8 cellular contexts compared by ENCODE assay signal in the genomic region with DNA sequence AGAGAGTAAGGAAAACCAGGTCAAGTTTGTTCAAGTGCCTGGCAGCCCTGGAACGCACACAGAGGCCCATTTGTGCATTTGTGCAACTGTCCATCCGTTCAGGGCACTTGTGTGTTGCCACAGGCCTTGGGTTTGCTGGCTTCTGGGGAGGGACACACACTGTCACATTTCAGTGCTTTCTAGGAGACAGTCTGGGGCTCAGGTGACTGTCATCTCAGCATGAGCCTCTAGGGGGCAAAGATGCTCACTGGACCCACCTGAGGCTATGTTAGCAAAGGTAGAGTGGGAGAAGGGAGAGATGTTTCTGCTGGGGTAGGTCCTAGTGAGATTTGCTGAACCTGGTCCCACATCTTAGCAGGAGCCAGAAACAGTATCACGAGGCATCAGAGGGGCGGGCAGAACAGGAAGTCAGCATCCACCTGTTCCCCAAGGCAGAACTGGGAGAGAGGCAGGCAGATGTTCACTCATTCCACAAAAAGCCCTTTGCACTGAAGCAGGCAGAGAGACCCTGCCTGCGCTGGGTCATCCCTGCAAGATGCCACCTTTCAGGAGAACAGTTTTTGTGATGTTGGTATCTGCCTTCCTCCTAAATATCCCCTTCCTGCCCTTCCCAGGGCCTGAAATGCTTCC. TPM values are rescaled to one million over a fixed set of nuclear protein-coding genes. Genes with fewer than 3 reads are reported as not detected.
DNase-seq lines count a peak whose midpoint lies in the region; ATAC-seq and TF ChIP-seq lines count a peak whose summit lies in the region.

No MANE protein-coding gene starts in this region.

- H3K27me3 ChIP-seq in osteoblast (ENCODE audit: insufficient read depth, low read length) = no peaks in the 10 kb centered on the region

- no peak overlapping the region for H3K27ac ChIP-seq in osteoblast (ENCODE audit: low read depth, low read length)

- no peak overlapping the region for H2AFZ ChIP-seq in osteoblast (ENCODE audit: low read length)

- CTCF ChIA-PET in activated CD8-positive, alpha-beta T cell treated with anti-CD3 and anti-CD28 coated beads for 36 hours (lab: Charles Lee) = interaction anchor here (1.4 kb wide), 1 partner anchor 10 kb away, joined by 4 read pairs; no protein-coding TSS in a partner anchor

- no peaks in the 10 kb centered on the region for H3K9me3 Mint-ChIP-seq in activated CD8-positive, alpha-beta T cell treated with anti-CD3 and anti-CD28 coated beads for 36 hours
- H3K9me3 Mint-ChIP-seq in endothelial cell (ENCODE audit: unreplicated experiment) = no peaks in the 10 kb centered on the region

- no peaks in the 10 kb centered on the region for H3K9me3 ChIP-seq in osteoblast (ENCODE audit: low read depth, low read length)

- peaks cover 89% of the 10 kb centered on the region for H3K79me2 ChIP-seq in osteoblast (ENCODE audit: insufficient read depth, low read length)

- peaks cover 23% of the 10 kb centered on the region for H3K4me1 ChIP-seq in osteoblast (ENCODE audit: insufficient read depth, low read length)

- peaks cover 27% of the 10 kb centered on the region for H3K4me1 Mint-ChIP-seq in activated CD8-positive, alpha-beta T cell treated with anti-CD3 and anti-CD28 coated beads for 36 hours (ENCODE audit: low read depth)
- H3K4me1 Mint-ChIP-seq in endothelial cell (ENCODE audit: unreplicated experiment) = peaks cover 30% of the 10 kb centered on the region

- H3K4me3 Mint-ChIP-seq in activated CD8-positive, alpha-beta T cell treated with anti-CD3 and anti-CD28 coated beads for 36 hours = no peak overlapping the region
- peak overlapping the region; percentile 45 for H3K4me3 Mint-ChIP-seq in endothelial cell (ENCODE audit: unreplicated experiment)

- H3K36me3 ChIP-seq in osteoblast (ENCODE audit: insufficient read depth, low read length) = no peaks in the 10 kb centered on the region

- POLR2A ChIA-PET in activated CD8-positive, alpha-beta T cell treated with anti-CD3 and anti-CD28 coated beads for 36 hours (lab: Charles Lee) = no interaction called here

- H3K27me3 Mint-ChIP-seq in activated CD8-positive, alpha-beta T cell treated with anti-CD3 and anti-CD28 coated beads for 36 hours = no peaks in the 10 kb centered on the region
- H3K27me3 Mint-ChIP-seq in endothelial cell (ENCODE audit: unreplicated experiment) = peaks cover 7% of the 10 kb centered on the region

- no peak overlapping the region for H3K4me2 ChIP-seq in osteoblast (ENCODE audit: insufficient read depth, low read length)

- ATAC-seq in activated CD8-positive, alpha-beta T cell treated with anti-CD3 and anti-CD28 coated beads for 36 hours = peak; percentile 92
- ATAC-seq in GM18520 (IDR thresholded peaks at IDR 0.05; ENCODE audit: unreplicated experiment) = no peak

- DNase-seq in NCI-H1092 treated with DMSO at 0.1 percent for 48 hours (lab: John Stamatoyannopoulos, UW) (peak; percentile 7), NCI-H1092 (lab: John Stamatoyannopoulos, UW) (no peak), NCI-H146 (lab: John Stamatoyannopoulos, UW) (peak; percentile 54), endothelial cell (ENCODE audit: low spot score) (peak; percentile 33), osteoblast (ENCODE audit: insufficient read length, low spot score, missing footprints) (peak; percentile 79), NCI-H2107 treated with DMSO at 0.1 percent for 48 hours (lab: John Stamatoyannopoulos, UW; ENCODE audit: unreplicated experiment) (no peak)
- peak; percentile 74 for DNase-seq in activated CD8-positive, alpha-beta T cell treated with anti-CD3 and anti-CD28 coated beads for 36 hours

- H3K27ac Mint-ChIP-seq in activated CD8-positive, alpha-beta T cell treated with anti-CD3 and anti-CD28 coated beads for 36 hours = no peak overlapping the region
- no peak overlapping the region for H3K27ac Mint-ChIP-seq in endothelial cell (ENCODE audit: unreplicated experiment)

- H3K4me3 ChIP-seq in osteoblast (ENCODE audit: insufficient read depth, low read length) = no peak overlapping the region

- peak; percentile 70 for TF ChIP-seq CTCF in activated CD8-positive, alpha-beta T cell treated with anti-CD3 and anti-CD28 coated beads for 36 hours (IDR thresholded peaks at IDR 0.05)
- peak; percentile 65 for TF ChIP-seq CTCF in endothelial cell (IDR thresholded peaks at IDR 0.05; ENCODE audit: unreplicated experiment)
- peak; percentile 41 for TF ChIP-seq CTCF in osteoblast (IDR thresholded peaks at IDR 0.05; ENCODE audit: extremely low read depth, low read depth, low read length)

- intact Hi-C loops in activated CD8-positive, alpha-beta T cell treated with anti-CD3 and anti-CD28 coated beads for 36 hours (cut with micrococcal nuclease) = no loop called here

- peaks cover 82% of the 10 kb centered on the region for H4K20me1 ChIP-seq in osteoblast (ENCODE audit: insufficient read depth, low read length)

- no peaks in the 10 kb centered on the region for H3K36me3 Mint-ChIP-seq in activated CD8-positive, alpha-beta T cell treated with anti-CD3 and anti-CD28 coated beads for 36 hours (ENCODE audit: low read depth)
- peaks cover 7% of the 10 kb centered on the region for H3K36me3 Mint-ChIP-seq in endothelial cell (ENCODE audit: low read depth, unreplicated experiment)

RNA-seq across cellular contexts. Expression of a gene that starts 48.5 kb away (rescaled TPM):
- 10 to 100 TPM; 18.1 to 20.3 TPM for total RNA-seq in activated CD8-positive, alpha-beta T cell treated with anti-CD3 and anti-CD28 coated beads for 36 hours
- total RNA-seq in endothelial cell (ENCODE audit: unreplicated experiment) (46.2 TPM), osteoblast (14.4 and 15.6 TPM in 2 replicates)

Comparison
In these comparisons a context has a peak if more than half of its experiments do, and no peak if none do; other contexts are left out.
1. DNase-seq: peak in NCI-H1092 treated with DMSO at 0.1 percent for 48 hours (single experiment), NCI-H146 (single experiment), activated CD8-positive, alpha-beta T cell treated with anti-CD3 and anti-CD28 coated beads for 36 hours (single experiment), endothelial cell (single experiment) and osteoblast (single experiment); none in NCI-H1092 (single experiment) and NCI-H2107 treated with DMSO at 0.1 percent for 48 hours (single experiment).
2. Peak in every context shown above with its lines, with median percentiles within 50 percentile points of each other: CTCF ChIP-seq.